Comparison of ENCODE assay signal across 2 cellular contexts in the genomic region with DNA sequence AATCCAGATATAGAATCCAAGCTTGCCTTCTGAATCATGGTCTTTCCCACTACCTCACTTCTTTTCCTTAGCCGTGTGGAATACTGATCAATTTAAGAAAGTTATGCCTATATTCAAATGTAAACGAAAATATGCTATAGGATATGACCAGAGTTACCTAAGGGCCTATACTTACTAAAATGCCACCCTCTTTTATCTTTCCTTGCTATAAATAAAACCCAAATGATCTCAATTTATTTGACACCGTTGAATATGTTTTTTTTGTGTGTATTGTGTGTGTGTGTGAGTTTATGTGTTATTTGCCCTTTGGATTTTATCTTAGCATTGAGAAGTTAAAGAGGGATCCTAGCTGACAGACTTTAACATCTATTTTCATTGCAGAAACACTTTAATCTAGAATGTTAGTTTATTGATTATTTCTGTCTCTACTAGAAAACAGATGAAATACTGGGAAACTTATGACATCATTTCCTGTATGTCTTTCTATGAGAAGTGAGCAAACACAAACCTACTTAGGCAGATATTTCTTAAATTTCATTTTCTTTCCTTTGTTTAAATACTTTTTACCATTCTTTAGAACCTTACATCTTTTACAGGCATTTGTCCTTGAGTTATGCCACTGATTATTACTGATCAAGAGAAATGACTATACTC.
TF ChIP-seq lines count a peak whose summit lies in the region.

No MANE protein-coding gene starts in this region.

TF ChIP-seq in HepG2, 621 proteins besides CTCF, POLR2A, EP300 and RAD21:
- TF ChIP-seq, protein P1, sequence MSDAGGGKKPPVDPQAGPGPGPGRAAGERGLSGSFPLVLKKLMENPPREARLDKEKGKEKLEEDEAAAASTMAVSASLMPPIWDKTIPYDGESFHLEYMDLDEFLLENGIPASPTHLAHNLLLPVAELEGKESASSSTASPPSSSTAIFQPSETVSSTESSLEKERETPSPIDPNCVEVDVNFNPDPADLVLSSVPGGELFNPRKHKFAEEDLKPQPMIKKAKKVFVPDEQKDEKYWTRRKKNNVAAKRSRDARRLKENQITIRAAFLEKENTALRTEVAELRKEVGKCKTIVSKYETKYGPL (CRISPR knock-in tag; IDR thresholded peaks at IDR 0.05), result no peak
- peak; percentile 64 for TF ChIP-seq ATF7 (IDR thresholded peaks at IDR 0.05)
- no peak for TF ChIP-seq ATF7 (CRISPR knock-in tag; IDR thresholded peaks at IDR 0.05)

TF ChIP-seq in HEK293, 187 proteins besides CTCF, POLR2A, EP300 and RAD21:
- TF ChIP-seq, protein P2, sequence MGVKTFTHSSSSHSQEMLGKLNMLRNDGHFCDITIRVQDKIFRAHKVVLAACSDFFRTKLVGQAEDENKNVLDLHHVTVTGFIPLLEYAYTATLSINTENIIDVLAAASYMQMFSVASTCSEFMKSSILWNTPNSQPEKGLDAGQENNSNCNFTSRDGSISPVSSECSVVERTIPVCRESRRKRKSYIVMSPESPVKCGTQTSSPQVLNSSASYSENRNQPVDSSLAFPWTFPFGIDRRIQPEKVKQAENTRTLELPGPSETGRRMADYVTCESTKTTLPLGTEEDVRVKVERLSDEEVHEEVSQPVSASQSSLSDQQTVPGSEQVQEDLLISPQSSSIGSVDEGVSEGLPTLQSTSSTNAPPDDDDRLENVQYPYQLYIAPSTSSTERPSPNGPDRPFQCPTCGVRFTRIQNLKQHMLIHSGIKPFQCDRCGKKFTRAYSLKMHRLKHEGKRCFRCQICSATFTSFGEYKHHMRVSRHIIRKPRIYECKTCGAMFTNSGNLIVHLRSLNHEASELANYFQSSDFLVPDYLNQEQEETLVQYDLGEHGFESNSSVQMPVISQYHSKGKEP (tag by site-specific recombination; IDR thresholded peaks at IDR 0.05), result no peak
- TF ChIP-seq, protein P3, sequence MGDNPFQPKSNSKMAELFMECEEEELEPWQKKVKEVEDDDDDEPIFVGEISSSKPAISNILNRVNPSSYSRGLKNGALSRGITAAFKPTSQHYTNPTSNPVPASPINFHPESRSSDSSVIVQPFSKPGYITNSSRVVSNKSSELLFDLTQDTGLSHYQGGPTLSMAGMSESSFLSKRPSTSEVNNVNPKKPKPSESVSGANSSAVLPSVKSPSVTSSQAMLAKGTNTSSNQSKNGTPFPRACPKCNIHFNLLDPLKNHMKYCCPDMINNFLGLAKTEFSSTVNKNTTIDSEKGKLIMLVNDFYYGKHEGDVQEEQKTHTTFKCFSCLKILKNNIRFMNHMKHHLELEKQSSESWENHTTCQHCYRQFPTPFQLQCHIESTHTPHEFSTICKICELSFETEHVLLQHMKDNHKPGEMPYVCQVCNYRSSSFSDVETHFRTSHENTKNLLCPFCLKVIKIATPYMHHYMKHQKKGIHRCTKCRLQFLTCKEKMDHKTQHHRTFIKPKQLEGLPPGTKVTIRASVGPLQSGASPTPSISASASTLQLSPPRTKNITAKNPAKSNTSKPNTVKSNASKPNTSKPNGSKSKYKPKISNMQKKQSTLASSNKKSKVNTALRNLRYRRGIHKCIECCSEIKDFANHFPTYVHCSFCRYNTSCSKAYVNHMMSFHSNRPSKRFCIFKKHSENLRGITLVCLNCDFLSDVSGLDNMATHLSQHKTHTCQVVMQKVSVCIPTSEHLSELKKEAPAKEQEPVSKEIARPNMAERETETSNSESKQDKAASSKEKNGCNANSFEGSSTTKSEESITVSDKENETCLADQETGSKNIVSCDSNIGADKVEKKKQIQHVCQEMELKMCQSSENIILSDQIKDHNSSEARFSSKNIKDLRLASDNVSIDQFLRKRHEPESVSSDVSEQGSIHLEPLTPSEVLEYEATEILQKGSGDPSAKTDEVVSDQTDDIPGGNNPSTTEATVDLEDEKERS (tag by site-specific recombination; IDR thresholded peaks at IDR 0.05), result no peak
- TF ChIP-seq ZNF521 (tag by site-specific recombination; IDR thresholded peaks at IDR 0.05) (no peak), ZNF624 (tag by site-specific recombination; IDR thresholded peaks at IDR 0.05) (no peak), ZNF169 (tag by site-specific recombination; IDR thresholded peaks at IDR 0.05) (no peak), MEIS1 (CRISPR knock-in tag; IDR thresholded peaks at IDR 0.05; ENCODE audit: borderline replicate concordance) (no peak)
- TF ChIP-seq, protein P4, sequence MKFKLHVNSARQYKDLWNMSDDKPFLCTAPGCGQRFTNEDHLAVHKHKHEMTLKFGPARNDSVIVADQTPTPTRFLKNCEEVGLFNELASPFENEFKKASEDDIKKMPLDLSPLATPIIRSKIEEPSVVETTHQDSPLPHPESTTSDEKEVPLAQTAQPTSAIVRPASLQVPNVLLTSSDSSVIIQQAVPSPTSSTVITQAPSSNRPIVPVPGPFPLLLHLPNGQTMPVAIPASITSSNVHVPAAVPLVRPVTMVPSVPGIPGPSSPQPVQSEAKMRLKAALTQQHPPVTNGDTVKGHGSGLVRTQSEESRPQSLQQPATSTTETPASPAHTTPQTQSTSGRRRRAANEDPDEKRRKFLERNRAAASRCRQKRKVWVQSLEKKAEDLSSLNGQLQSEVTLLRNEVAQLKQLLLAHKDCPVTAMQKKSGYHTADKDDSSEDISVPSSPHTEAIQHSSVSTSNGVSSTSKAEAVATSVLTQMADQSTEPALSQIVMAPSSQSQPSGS (tag by site-specific recombination; IDR thresholded peaks at IDR 0.05; ENCODE audit: low read depth), result peak; percentile 52
